In the genomic region with DNA sequence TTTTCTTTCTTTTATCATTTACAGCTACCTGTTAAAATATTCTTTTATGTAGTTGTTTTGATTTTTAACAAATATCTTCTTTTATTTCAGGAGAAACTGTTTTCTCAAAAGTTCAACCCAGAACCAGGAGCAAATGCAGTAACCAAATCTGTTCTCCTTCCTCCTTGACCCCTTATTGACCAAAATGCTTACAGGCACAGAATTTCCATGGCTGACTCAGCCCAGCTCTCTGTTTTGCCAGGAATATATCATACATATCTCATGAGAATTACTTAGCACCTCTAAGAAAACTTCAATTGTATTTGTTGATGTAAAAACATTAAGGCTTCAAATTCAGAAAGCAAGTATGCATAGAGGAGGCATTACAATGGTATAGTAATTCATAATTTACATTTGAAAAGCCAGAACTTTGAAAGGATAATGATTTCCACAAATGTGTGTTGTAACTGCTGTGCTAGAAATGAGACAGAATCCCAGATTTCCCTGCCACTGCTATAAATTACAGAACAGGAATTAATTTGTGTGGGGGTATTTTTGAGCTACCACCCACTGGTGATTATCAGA, we compare ENCODE assay signal across 11 cellular contexts. TPM values are rescaled to one million over a fixed set of nuclear protein-coding genes. Genes with fewer than 3 reads are reported as not detected.
DNase-seq lines count a peak whose midpoint lies in the region; ATAC-seq, FAIRE-seq and TF ChIP-seq lines count a peak whose summit lies in the region.
"Had no signal": no experiment of that assay in that cellular context is flagged by ENCODE, and none has a peak within 500 bp of the region (broad histone marks: within the 10 kb centered on the region; RNA-seq: fewer than 3 reads in every experiment).

No MANE protein-coding gene starts in this region.

- no peak overlapping the region for H2BK120ac ChIP-seq in H1 (replicated peaks; ENCODE audit: low read depth, low read length)

- no peak overlapping the region for H3K27ac ChIP-seq in BLaER1
- no peak overlapping the region for H3K27ac ChIP-seq in H1 (ENCODE audit: low read depth, low read length)

- no peak for TF ChIP-seq EP300 in H1 (IDR thresholded peaks at IDR 0.05; ENCODE audit: borderline replicate concordance in 1 of 2, low read depth in 2 of 2, low read length in 2 of 2)

- no peak overlapping the region for H2AK5ac ChIP-seq in H1 (ENCODE audit: low read depth, low read length)

- no peaks in the 10 kb centered on the region for H3K79me1 ChIP-seq in H1 (ENCODE audit: low read depth, low read length)

- peak overlapping the region; percentile 51 for H4K5ac ChIP-seq in H1 (ENCODE audit: insufficient read length, low read depth, low read length)

- CTCF ChIA-PET in H1 (lab: Charles Lee; ENCODE audit: partially characterized antibody) = interaction anchor here (1.0 to 2.2 kb wide), 4 partner anchors 11 to 82 kb away, joined by 3 to 8 read pairs (median 4); no protein-coding TSS in a partner anchor
- CTCF ChIA-PET in activated CD8-positive, alpha-beta T cell treated with anti-CD3 and anti-CD28 coated beads for 36 hours (lab: Charles Lee) = interaction anchor here (1.4 to 2.0 kb wide), 2 partner anchors 9 to 15 kb away, joined by 3 to 6 read pairs; no protein-coding TSS in a partner anchor

- no peak overlapping the region for H4K91ac ChIP-seq in H1 (replicated peaks; ENCODE audit: insufficient read length, low read length)

- H3K27me3 Mint-ChIP-seq in IgD-negative memory B cell = no peaks in the 10 kb centered on the region
- no peaks in the 10 kb centered on the region for H3K27me3 Mint-ChIP-seq in naive B cell
- H3K27me3 Mint-ChIP-seq in activated CD8-positive, alpha-beta T cell treated with anti-CD3 and anti-CD28 coated beads for 36 hours = peaks cover 7% of the 10 kb centered on the region
- peaks cover 6% of the 10 kb centered on the region for H3K27me3 Mint-ChIP-seq in activated CD4-positive, alpha-beta T cell treated with anti-CD3 and anti-CD28 coated beads, Interleukin-2, amount 10 ng/mL, durations not matched to agents 24 days and 14 days

- no peaks in the 10 kb centered on the region for H3K36me3 ChIP-seq in BLaER1
- H3K36me3 ChIP-seq in H1 (ENCODE audit: control insufficient read depth in 2 of 4, insufficient read depth in 4 of 4, low read length in 3 of 4) = no peaks in the 10 kb centered on the region; a peak in 1 of 8 replicates

- no peaks in the 10 kb centered on the region for H3K9me3 ChIP-seq in BLaER1
- no peaks in the 10 kb centered on the region for H3K9me3 ChIP-seq in H1 (ENCODE audit: insufficient read depth in 2 of 2, low read depth in 1 of 2, low read length in 1 of 2)

- DNase-seq in H1 (ENCODE audit: low read depth in 1 of 2, low spot score in 2 of 2) (no peak), naive B cell (no peak), AML-193 (lab: John Stamatoyannopoulos, UW) (no peak)
- DNase-seq in activated CD8-positive, alpha-beta T cell treated with anti-CD3 and anti-CD28 coated beads for 36 hours = no peak
- no peak for DNase-seq in activated CD4-positive, alpha-beta T cell treated with anti-CD3 and anti-CD28 coated beads, Interleukin-2, amount 10 ng/mL, durations not matched to agents 24 days and 14 days
- DNase-seq in activated CD8-positive, alpha-beta memory T cell treated with anti-CD3 and anti-CD28 coated beads, Interleukin-2, amount 50 U/mL, for 48 hours = no peak
- DNase-seq: activated effector memory CD4-positive, alpha-beta T cell treated with Interleukin-2 at 50 U/mL for 16 hours; SIG-M5 had no signal

- no peaks in the 10 kb centered on the region for H3K79me2 ChIP-seq in H1 (ENCODE audit: control insufficient read depth in 1 of 2, insufficient read depth in 2 of 2, low read length in 2 of 2)

- H3K36me3 Mint-ChIP-seq in IgD-negative memory B cell (no peaks in the 10 kb centered on the region), naive B cell (no peaks in the 10 kb centered on the region)
- H3K36me3 Mint-ChIP-seq in activated CD8-positive, alpha-beta T cell treated with anti-CD3 and anti-CD28 coated beads for 36 hours (ENCODE audit: low read depth) = no peaks in the 10 kb centered on the region
- no peaks in the 10 kb centered on the region for H3K36me3 Mint-ChIP-seq in activated CD4-positive, alpha-beta T cell treated with anti-CD3 and anti-CD28 coated beads, Interleukin-2, amount 10 ng/mL, durations not matched to agents 24 days and 14 days (ENCODE audit: low read depth)

- no peak overlapping the region for H4K8ac ChIP-seq in H1 (ENCODE audit: extremely low read depth, insufficient read depth, low read length)

- H3K27me3 ChIP-seq in BLaER1 (no peaks in the 10 kb centered on the region; the same call in 1 of the 2 replicates), H1 (replicated peaks in 1 of 4; ENCODE audit: control insufficient read depth in 3 of 4, extremely low read depth in 1 of 4, insufficient read depth in 3 of 4, low read length in 3 of 4) (peaks cover 0 to 15% (median 12%) of the 10 kb centered on the region in 4 experiments; a peak in 6 of 7 replicates)

- intact Hi-C loops in activated CD8-positive, alpha-beta T cell treated with anti-CD3 and anti-CD28 coated beads for 36 hours (cut with micrococcal nuclease) = no loop called here
- intact Hi-C loops in activated CD4-positive, alpha-beta T cell treated with anti-CD3 and anti-CD28 coated beads, Interleukin-2, amount 10 ng/mL, durations not matched to agents 24 days and 14 days (cut with micrococcal nuclease) = no loop called here

- H3K23ac ChIP-seq in H1 (ENCODE audit: insufficient read length) = no peak overlapping the region

- no peak overlapping the region for H3K4ac ChIP-seq in H1 (replicated peaks; ENCODE audit: insufficient read length, low read depth, low read length)

- H4K20me1 ChIP-seq in BLaER1 = no peaks in the 10 kb centered on the region
- no peaks in the 10 kb centered on the region for H4K20me1 ChIP-seq in H1 (replicated peaks in 1 of 2; ENCODE audit: control insufficient read depth in 1 of 2, insufficient read depth in 2 of 2, low read length in 2 of 2)

- H3K4me2 ChIP-seq in BLaER1 (peak overlapping the region; percentile 96), H1 (ENCODE audit: insufficient read depth in 1 of 2, low read depth in 2 of 2, low read length in 2 of 2) (peak overlapping the region; percentile 42 to 96; a peak in 3 of 4 replicates)

- no peak overlapping the region for H2AFZ ChIP-seq in H1 (ENCODE audit: low read length)

- H2BK20ac ChIP-seq in H1 (ENCODE audit: low read length) = no peak overlapping the region

- POLR2A ChIA-PET in H1 (lab: Charles Lee; ENCODE audit: partially characterized antibody) = interaction anchor here (0.8 to 5.7 kb wide), 2 partner anchors 12 to 105 kb away, joined by 3 to 28 read pairs; no protein-coding TSS in a partner anchor
- POLR2A ChIA-PET in activated CD8-positive, alpha-beta T cell treated with anti-CD3 and anti-CD28 coated beads for 36 hours (lab: Charles Lee) = interaction anchor here (1.0 to 1.7 kb wide), 2 partner anchors 11 to 14 kb away, joined by 3 to 6 read pairs; no protein-coding TSS in a partner anchor

- H3K14ac ChIP-seq in H1 (ENCODE audit: insufficient read length) = no peak overlapping the region

- TF ChIP-seq CTCF in H1 (IDR thresholded peaks at IDR 0.05; ENCODE audit: control extremely low read depth in 1 of 3, insufficient read depth in 1 of 3, low read depth in 1 of 3, low read length in 3 of 3) = no peak
- TF ChIP-seq CTCF in activated CD8-positive, alpha-beta T cell treated with anti-CD3 and anti-CD28 coated beads for 36 hours (IDR thresholded peaks at IDR 0.05) = no peak

- H2BK15ac ChIP-seq in H1 (ENCODE audit: low read length) = no peak overlapping the region

- H3K4me1 ChIP-seq in BLaER1 = peaks cover 24% of the 10 kb centered on the region
- peaks cover 4 to 34% (median 12%) of the 10 kb centered on the region in 4 experiments for H3K4me1 ChIP-seq in H1 (replicated peaks in 1 of 4; ENCODE audit: control insufficient read depth in 3 of 4, insufficient read depth in 4 of 4, low read length in 3 of 4)

- no peak overlapping the region for H2BK5ac ChIP-seq in H1 (ENCODE audit: low read depth, low read length)

- FAIRE-seq in H1 (lab: Jason Lieb, UNC) = no peak

- no peak for TF ChIP-seq POLR2A in H1 (IDR thresholded peaks at IDR 0.05; ENCODE audit: control extremely low read depth in 1 of 2, low read depth in 2 of 2, low read length in 2 of 2)

- no peak overlapping the region for H2BK12ac ChIP-seq in H1 (ENCODE audit: low read depth, low read length)

- H3K18ac ChIP-seq in H1 (ENCODE audit: extremely low read depth, low read length) = no peak overlapping the region

- H3K4me1 Mint-ChIP-seq in IgD-negative memory B cell (peaks cover 52 to 72% (median 66%) of the 10 kb centered on the region in 3 donors), naive B cell (peaks cover 41 to 80% (median 69%) of the 10 kb centered on the region in 3 donors)
- H3K4me1 Mint-ChIP-seq in activated CD8-positive, alpha-beta T cell treated with anti-CD3 and anti-CD28 coated beads for 36 hours (ENCODE audit: low read depth) = peaks cover 38% of the 10 kb centered on the region
- H3K4me1 Mint-ChIP-seq in activated CD4-positive, alpha-beta T cell treated with anti-CD3 and anti-CD28 coated beads, Interleukin-2, amount 10 ng/mL, durations not matched to agents 24 days and 14 days = peaks cover 18% of the 10 kb centered on the region

- peak overlapping the region; percentile 85 to 92 (median 88) for H3K4me3 Mint-ChIP-seq in IgD-negative memory B cell
- H3K4me3 Mint-ChIP-seq in naive B cell = peak overlapping the region; percentile 75 to 95 (median 91)
- H3K4me3 Mint-ChIP-seq in activated CD8-positive, alpha-beta T cell treated with anti-CD3 and anti-CD28 coated beads for 36 hours = no peak overlapping the region
- H3K4me3 Mint-ChIP-seq in activated CD4-positive, alpha-beta T cell treated with anti-CD3 and anti-CD28 coated beads, Interleukin-2, amount 10 ng/mL, durations not matched to agents 24 days and 14 days = no peak overlapping the region

- H3K4me3 ChIP-seq in BLaER1 (no peak overlapping the region), H1 (ENCODE audit: extremely low read depth in 1 of 4, insufficient read depth in 2 of 4, low read depth in 3 of 4, low read length in 4 of 4) (peak overlapping the region in 1 of 4 experiments; percentile 28; a peak in 1 of 8 replicates)

- ATAC-seq in naive B cell (ENCODE audit: low read depth in 2 of 2) = no peak
- no peak for ATAC-seq in activated CD8-positive, alpha-beta T cell treated with anti-CD3 and anti-CD28 coated beads for 36 hours
- ATAC-seq: activated CD4-positive, CD25-positive, alpha-beta regulatory T cell treated with anti-CD3 and anti-CD28 coated beads, Interleukin-2, amount 50 U/mL, for 24 hours had no signal

- no peak overlapping the region for H3K56ac ChIP-seq in H1 (replicated peaks; ENCODE audit: insufficient read length, low read depth, low read length)

- peak overlapping the region; percentile 89 to 97 (median 94) for H3K27ac Mint-ChIP-seq in IgD-negative memory B cell
- H3K27ac Mint-ChIP-seq in naive B cell = peak overlapping the region; percentile 82 to 93 (median 88)
- no peak overlapping the region for H3K27ac Mint-ChIP-seq in activated CD8-positive, alpha-beta T cell treated with anti-CD3 and anti-CD28 coated beads for 36 hours
- H3K27ac Mint-ChIP-seq in activated CD4-positive, alpha-beta T cell treated with anti-CD3 and anti-CD28 coated beads, Interleukin-2, amount 10 ng/mL, durations not matched to agents 24 days and 14 days = no peak overlapping the region

- no peak for TF ChIP-seq RAD21 in H1 (IDR thresholded peaks at IDR 0.05 in 1 of 2, conservative IDR thresholded peaks at IDR 0.05 in 1 of 2; ENCODE audit: low read depth in 2 of 2, low read length in 2 of 2)

- no peaks in the 10 kb centered on the region for H3K9me3 Mint-ChIP-seq in IgD-negative memory B cell
- H3K9me3 Mint-ChIP-seq in naive B cell = no peaks in the 10 kb centered on the region
- H3K9me3 Mint-ChIP-seq in activated CD8-positive, alpha-beta T cell treated with anti-CD3 and anti-CD28 coated beads for 36 hours = no peaks in the 10 kb centered on the region
- no peaks in the 10 kb centered on the region for H3K9me3 Mint-ChIP-seq in activated CD4-positive, alpha-beta T cell treated with anti-CD3 and anti-CD28 coated beads, Interleukin-2, amount 10 ng/mL, durations not matched to agents 24 days and 14 days

- H3K23me2 ChIP-seq in H1 (ENCODE audit: low read depth, low read length) = peaks cover 8% of the 10 kb centered on the region; the same call in 1 of the 2 replicates

- no peak overlapping the region for H3K9ac ChIP-seq in BLaER1
- no peak overlapping the region for H3K9ac ChIP-seq in H1 (replicated peaks in 1 of 4; ENCODE audit: extremely low read depth in 1 of 4, low read depth in 3 of 4, low read length in 3 of 4)

RNA-seq across cellular contexts. Expression of a gene that starts 2.2 kb away (rescaled TPM):
- 32.9 TPM for polyA plus RNA-seq in IgD-negative memory B cell
- 0.93 and 0.94 TPM in 2 replicates for total RNA-seq in H1 (2021; fragmentation: NEBNext Ultra II Directional; extraction: Animal tissue kit (Norgen Biotek cat#: 25700))
- 1.7 and 2.1 TPM in 2 replicates for polyA plus RNA-seq in H1 (2011; rRNA removed)
- polyA plus RNA-seq in H1 (2011; cell fraction: cytosol; rRNA removed) = 2.5 TPM
- polyA plus RNA-seq in H1 (2011; cell fraction: nucleus; rRNA removed) = 5.9 TPM
- polyA plus RNA-seq in H1 (2012, experiment 1 of 2) = 1.4 to 3.0 TPM (median 1.6 TPM) in 4 replicates
- polyA plus RNA-seq in H1 (2012, experiment 2 of 2) = not detected
- polyA plus RNA-seq in H1 (2013, experiment 1 of 2) = 0.67 TPM
- 0.40 TPM for polyA plus RNA-seq in H1 (2013, experiment 2 of 2)
- polyA minus RNA-seq in H1 (2011; rRNA and poly(A)+ RNA removed) = 4.3 and 6.0 TPM in 2 replicates
- polyA minus RNA-seq in H1 (2011; cell fraction: cytosol; rRNA and poly(A)+ RNA removed) = 2.1 TPM
- polyA minus RNA-seq in H1 (2011; cell fraction: nucleus; rRNA and poly(A)+ RNA removed) = 12.0 TPM
- 100 to 1,000 TPM in 1 of 6 donors, 10 to 100 TPM in 5; 37.6 to 102 (median 43.5) TPM for polyA plus RNA-seq in naive B cell (ENCODE audit: low read depth in 6 of 6)
- 1 to 10 TPM; 1.9 to 3.0 TPM for total RNA-seq in activated CD8-positive, alpha-beta T cell treated with anti-CD3 and anti-CD28 coated beads for 36 hours
- 2.1 and 2.8 TPM in 2 replicates for total RNA-seq in activated CD4-positive, alpha-beta T cell treated with anti-CD3 and anti-CD28 coated beads, Interleukin-2, amount 10 ng/mL, durations not matched to agents 24 days and 14 days

Comparison
In these comparisons a context has a peak if more than half of its experiments do, and no peak if none do; other contexts are left out.
1. H3K27ac Mint-ChIP-seq: peak in IgD-negative memory B cell (3 of 3) and naive B cell (6 of 6); none in activated CD8-positive, alpha-beta T cell treated with anti-CD3 and anti-CD28 coated beads for 36 hours (single experiment) and activated CD4-positive, alpha-beta T cell treated with anti-CD3 and anti-CD28 coated beads, Interleukin-2, amount 10 ng/mL, durations not matched to agents 24 days and 14 days (single experiment).
2. H3K4me3 Mint-ChIP-seq: peak in IgD-negative memory B cell (4 of 4) and naive B cell (8 of 8); none in activated CD8-positive, alpha-beta T cell treated with anti-CD3 and anti-CD28 coated beads for 36 hours (single experiment) and activated CD4-positive, alpha-beta T cell treated with anti-CD3 and anti-CD28 coated beads, Interleukin-2, amount 10 ng/mL, durations not matched to agents 24 days and 14 days (single experiment).